Comparison of ENCODE assay signal across 11 cellular contexts in the genomic region with DNA sequence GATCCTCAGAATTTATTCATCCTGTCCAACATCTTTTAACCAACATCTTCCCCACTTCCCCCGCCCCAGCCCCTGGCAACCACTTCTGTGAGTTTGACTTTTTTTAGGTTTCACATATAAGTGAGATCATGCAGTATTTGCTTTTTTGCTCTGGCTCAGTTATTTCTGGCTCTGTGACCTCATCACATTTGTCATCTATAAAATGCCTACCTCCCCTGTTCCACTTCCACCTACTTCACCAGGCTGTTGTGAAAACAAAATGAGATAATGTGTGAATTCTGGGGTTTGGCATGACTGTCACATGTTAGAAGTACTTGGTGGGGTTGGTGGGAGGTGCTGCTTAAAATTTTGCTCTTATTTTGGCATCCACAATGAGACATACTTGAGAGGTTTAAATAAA. TPM values are rescaled to one million over a fixed set of nuclear protein-coding genes. Genes with fewer than 3 reads are reported as not detected.
DNase-seq lines count a peak whose midpoint lies in the region; ATAC-seq and TF ChIP-seq lines count a peak whose summit lies in the region.
"Had no signal": no experiment of that assay in that cellular context is flagged by ENCODE, and none has a peak within 500 bp of the region (broad histone marks: within the 10 kb centered on the region; RNA-seq: fewer than 3 reads in every experiment).

No MANE protein-coding gene starts in this region.

- H3K9me3 ChIP-seq in BLaER1 treated with 17β-estradiol and CSF1 and Interleukin-3, amounts not matched to agents 10 nM and 100 nM (replicated peaks in 1 of 11) = peaks cover 0 to 9% (median 0%) of the 10 kb centered on the region in 11 experiments; a peak in 4 of 22 replicates
- H3K9me3 ChIP-seq in neuronal stem cell (replicated peaks in 1 of 2; ENCODE audit: control insufficient read depth in 2 of 2, insufficient read depth in 1 of 2, low read depth in 1 of 2, low read length in 2 of 2) (no peaks in the 10 kb centered on the region), breast epithelium (no peaks in the 10 kb centered on the region)

- no peak overlapping the region for H2BK120ac ChIP-seq in neuronal stem cell (ENCODE audit: low read depth, low read length)

- no peak overlapping the region for H3K23ac ChIP-seq in neuronal stem cell (ENCODE audit: low read depth, low read length, poor library complexity)

- ATAC-seq in GM18868 (IDR thresholded peaks at IDR 0.05; ENCODE audit: unreplicated experiment) (peak; percentile 75), HG03442 (IDR thresholded peaks at IDR 0.05; ENCODE audit: unreplicated experiment) (peak; percentile 36), GM19397 (IDR thresholded peaks at IDR 0.05; ENCODE audit: unreplicated experiment) (no peak)
- ATAC-seq: T-cell had no signal

- no peaks in the 10 kb centered on the region for H3K27me3 ChIP-seq in BLaER1 treated with 17β-estradiol and CSF1 and Interleukin-3, amounts not matched to agents 10 nM and 100 nM
- no peaks in the 10 kb centered on the region for H3K27me3 ChIP-seq in neuronal stem cell (ENCODE audit: control insufficient read depth in 3 of 3, insufficient read depth in 3 of 3, low read depth in 1 of 3, low read length in 3 of 3)
- H3K27me3 ChIP-seq in breast epithelium = no peaks in the 10 kb centered on the region

- H2BK15ac ChIP-seq in neuronal stem cell (ENCODE audit: low read length) = no peak overlapping the region

- peaks cover 31 to 56% (median 47%) of the 10 kb centered on the region in 10 experiments for H3K4me1 ChIP-seq in BLaER1 treated with 17β-estradiol and CSF1 and Interleukin-3, amounts not matched to agents 10 nM and 100 nM
- H3K4me1 ChIP-seq in neuronal stem cell (ENCODE audit: control insufficient read depth in 2 of 2, insufficient read depth in 1 of 2, low read depth in 1 of 2, low read length in 2 of 2) (peaks cover 0 to 5% of the 10 kb centered on the region in 2 donors), breast epithelium (peaks cover 0 to 4% of the 10 kb centered on the region in 2 donors)

- TF ChIP-seq CTCF in breast epithelium (IDR thresholded peaks at IDR 0.05) = no peak

- H3K4me3 ChIP-seq in BLaER1 treated with 17β-estradiol and CSF1 and Interleukin-3, amounts not matched to agents 10 nM and 100 nM = no peak overlapping the region
- no peak overlapping the region for H3K4me3 ChIP-seq in neuronal stem cell (ENCODE audit: low read length in 2 of 2)
- no peak overlapping the region for H3K4me3 ChIP-seq in breast epithelium

- no peak overlapping the region for H2BK12ac ChIP-seq in neuronal stem cell (ENCODE audit: low read length)

- H4K91ac ChIP-seq in neuronal stem cell (ENCODE audit: low read depth, low read length, poor library complexity) = no peak overlapping the region

- H2AK5ac ChIP-seq in neuronal stem cell (ENCODE audit: low read depth, low read length) = no peak overlapping the region

- H2BK5ac ChIP-seq in neuronal stem cell (ENCODE audit: low read length) = no peak overlapping the region

- H3K4ac ChIP-seq in neuronal stem cell (ENCODE audit: low read length) = no peak overlapping the region

- DNase-seq in dedifferentiated amniotic fluid mesenchymal stem cell (ENCODE audit: extremely low spot score) (peak; percentile 32), KG1 (lab: John Stamatoyannopoulos, UW) (no peak), neuronal stem cell (ENCODE audit: low spot score) (no peak), breast epithelium (ENCODE audit: low spot score in 2 of 2) (no peak)
- DNase-seq: DND-41, glutamatergic neuron, T-cell had no signal

- peak overlapping the region in 3 of 11 experiments; percentile 16 to 54 (median 23); a peak in 2 of 22 replicates for H3K27ac ChIP-seq in BLaER1 treated with 17β-estradiol and CSF1 and Interleukin-3, amounts not matched to agents 10 nM and 100 nM
- no peak overlapping the region for H3K27ac ChIP-seq in neuronal stem cell (replicated peaks; ENCODE audit: low read length)
- H3K27ac ChIP-seq in breast epithelium = no peak overlapping the region

- H3K9ac ChIP-seq in BLaER1 treated with 17β-estradiol and CSF1 and Interleukin-3, amounts not matched to agents 10 nM and 100 nM = no peak overlapping the region
- no peak overlapping the region for H3K9ac ChIP-seq in neuronal stem cell (ENCODE audit: low read depth, low read length, poor library complexity)

- TF ChIP-seq POLR2A in breast epithelium (IDR thresholded peaks at IDR 0.05) = no peak

- peak overlapping the region in 7 of 11 experiments; percentile 11 to 45 (median 28); a peak in 6 of 22 replicates for H3K4me2 ChIP-seq in BLaER1 treated with 17β-estradiol and CSF1 and Interleukin-3, amounts not matched to agents 10 nM and 100 nM
- H3K4me2 ChIP-seq in neuronal stem cell (ENCODE audit: insufficient read depth, low read length, poor library complexity, severe bottlenecking) = no peak overlapping the region

- no CpG with 5 or more reads among the region's 1 CpG for WGBS in neuronal stem cell (ENCODE audit: extremely low coverage in 2 of 2, insufficient read length in 2 of 2, insufficient replicate concordance in 1 of 2), 2 donors

- no peak overlapping the region for H4K8ac ChIP-seq in neuronal stem cell (ENCODE audit: low read depth, low read length)

- H3K18ac ChIP-seq in neuronal stem cell (ENCODE audit: low read length) = no peak overlapping the region

- no peak overlapping the region for H2AFZ ChIP-seq in neuronal stem cell (ENCODE audit: low read length)

- intact Hi-C loops in breast epithelium (cut with DNase I; ENCODE audit: low total_unique reads) = no loop called here

- no peaks in the 10 kb centered on the region for H3K79me1 ChIP-seq in neuronal stem cell (ENCODE audit: low read depth, low read length)

- H4K20me1 ChIP-seq in BLaER1 treated with 17β-estradiol and CSF1 and Interleukin-3, amounts not matched to agents 10 nM and 100 nM = no peaks in the 10 kb centered on the region

- H3K36me3 ChIP-seq in BLaER1 treated with 17β-estradiol and CSF1 and Interleukin-3, amounts not matched to agents 10 nM and 100 nM = peaks cover 0 to 20% (median 3%) of the 10 kb centered on the region in 11 experiments; a peak in 5 of 22 replicates
- H3K36me3 ChIP-seq in neuronal stem cell (replicated peaks in 1 of 2; ENCODE audit: control insufficient read depth in 2 of 2, insufficient read depth in 2 of 2, low read length in 2 of 2) = peaks cover 0 to 5% of the 10 kb centered on the region in 2 donors
- no peaks in the 10 kb centered on the region for H3K36me3 ChIP-seq in breast epithelium

- H3K14ac ChIP-seq in neuronal stem cell (ENCODE audit: low read length) = no peak overlapping the region

RNA-seq across cellular contexts. Expression of gene HHAT, which starts 18.4 kb away (rescaled TPM):
- 6.4 TPM for polyA plus RNA-seq in neuronal stem cell (2013, experiment 1 of 2)
- 7.0 TPM for polyA plus RNA-seq in neuronal stem cell (2013, experiment 2 of 2)
- total RNA-seq in breast epithelium = 10 to 100 TPM in 2 of 3 donors, 1 to 10 TPM in 1; 3.8 to 31.6 (median 15.1) TPM
